Comparison of ENCODE assay signal across 1 cellular context in the genomic region with DNA sequence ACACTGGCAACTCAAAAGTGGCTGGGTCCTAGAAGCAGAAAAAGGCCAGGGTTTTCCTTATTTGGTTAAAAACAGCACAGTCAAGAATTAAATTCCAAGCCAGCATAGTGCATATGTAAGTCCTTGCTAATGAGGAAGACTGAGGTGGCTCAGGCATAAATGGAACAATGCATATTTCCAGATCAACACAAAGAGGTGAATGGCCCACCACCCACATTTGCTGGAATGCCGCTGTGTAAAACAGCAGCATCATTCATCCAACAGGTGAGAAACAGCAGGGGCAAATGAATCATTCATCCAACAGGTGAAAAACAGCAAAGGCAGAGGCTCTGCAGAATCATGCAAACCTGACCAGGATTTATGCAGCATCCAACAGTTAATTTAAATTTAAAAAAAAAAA.
TF ChIP-seq lines count a peak whose summit lies in the region.

No MANE protein-coding gene starts in this region.

TF ChIP-seq in WTC11, 78 proteins besides CTCF, POLR2A, EP300 and RAD21 (continued from another document and continues in another):
- TF ChIP-seq, protein P1, sequence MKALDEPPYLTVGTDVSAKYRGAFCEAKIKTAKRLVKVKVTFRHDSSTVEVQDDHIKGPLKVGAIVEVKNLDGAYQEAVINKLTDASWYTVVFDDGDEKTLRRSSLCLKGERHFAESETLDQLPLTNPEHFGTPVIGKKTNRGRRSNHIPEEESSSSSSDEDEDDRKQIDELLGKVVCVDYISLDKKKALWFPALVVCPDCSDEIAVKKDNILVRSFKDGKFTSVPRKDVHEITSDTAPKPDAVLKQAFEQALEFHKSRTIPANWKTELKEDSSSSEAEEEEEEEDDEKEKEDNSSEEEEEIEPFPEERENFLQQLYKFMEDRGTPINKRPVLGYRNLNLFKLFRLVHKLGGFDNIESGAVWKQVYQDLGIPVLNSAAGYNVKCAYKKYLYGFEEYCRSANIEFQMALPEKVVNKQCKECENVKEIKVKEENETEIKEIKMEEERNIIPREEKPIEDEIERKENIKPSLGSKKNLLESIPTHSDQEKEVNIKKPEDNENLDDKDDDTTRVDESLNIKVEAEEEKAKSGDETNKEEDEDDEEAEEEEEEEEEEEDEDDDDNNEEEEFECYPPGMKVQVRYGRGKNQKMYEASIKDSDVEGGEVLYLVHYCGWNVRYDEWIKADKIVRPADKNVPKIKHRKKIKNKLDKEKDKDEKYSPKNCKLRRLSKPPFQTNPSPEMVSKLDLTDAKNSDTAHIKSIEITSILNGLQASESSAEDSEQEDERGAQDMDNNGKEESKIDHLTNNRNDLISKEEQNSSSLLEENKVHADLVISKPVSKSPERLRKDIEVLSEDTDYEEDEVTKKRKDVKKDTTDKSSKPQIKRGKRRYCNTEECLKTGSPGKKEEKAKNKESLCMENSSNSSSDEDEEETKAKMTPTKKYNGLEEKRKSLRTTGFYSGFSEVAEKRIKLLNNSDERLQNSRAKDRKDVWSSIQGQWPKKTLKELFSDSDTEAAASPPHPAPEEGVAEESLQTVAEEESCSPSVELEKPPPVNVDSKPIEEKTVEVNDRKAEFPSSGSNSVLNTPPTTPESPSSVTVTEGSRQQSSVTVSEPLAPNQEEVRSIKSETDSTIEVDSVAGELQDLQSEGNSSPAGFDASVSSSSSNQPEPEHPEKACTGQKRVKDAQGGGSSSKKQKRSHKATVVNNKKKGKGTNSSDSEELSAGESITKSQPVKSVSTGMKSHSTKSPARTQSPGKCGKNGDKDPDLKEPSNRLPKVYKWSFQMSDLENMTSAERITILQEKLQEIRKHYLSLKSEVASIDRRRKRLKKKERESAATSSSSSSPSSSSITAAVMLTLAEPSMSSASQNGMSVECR (CRISPR knock-in tag; IDR thresholded peaks at IDR 0.05; ENCODE audit: borderline replicate concordance) = no peak
- TF ChIP-seq ZNF671 (CRISPR knock-in tag; IDR thresholded peaks at IDR 0.05) (no peak), ZNF423 (CRISPR knock-in tag; IDR thresholded peaks at IDR 0.05) (peak; percentile 80), ATF2 (CRISPR knock-in tag; IDR thresholded peaks at IDR 0.05; ENCODE audit: borderline replicate concordance, low read depth) (no peak), ZNF416 (CRISPR knock-in tag; IDR thresholded peaks at IDR 0.05) (no peak), TEAD4 (CRISPR knock-in tag; IDR thresholded peaks at IDR 0.05) (peak; percentile 90), TP53 (CRISPR knock-in tag; IDR thresholded peaks at IDR 0.05) (no peak), GTF2I (CRISPR knock-in tag; conservative IDR thresholded peaks at IDR 0.05) (no peak), HMGA2 (CRISPR knock-in tag; IDR thresholded peaks at IDR 0.05) (no peak), KAT7 (CRISPR knock-in tag; IDR thresholded peaks at IDR 0.05; ENCODE audit: borderline replicate concordance) (no peak), FOXJ3 (CRISPR knock-in tag; IDR thresholded peaks at IDR 0.05; ENCODE audit: borderline replicate concordance) (peak; percentile 82; the same call in 1 of the 2 replicates), NR1H2 (CRISPR knock-in tag; IDR thresholded peaks at IDR 0.05) (no peak), JAZF1 (CRISPR knock-in tag; IDR thresholded peaks at IDR 0.05) (no peak), ATF3 (CRISPR knock-in tag; conservative IDR thresholded peaks at IDR 0.05) (no peak), ESRRA (CRISPR knock-in tag; IDR thresholded peaks at IDR 0.05; ENCODE audit: borderline replicate concordance) (no peak), SOX15 (CRISPR knock-in tag; IDR thresholded peaks at IDR 0.05) (no peak), USF1 (CRISPR knock-in tag; IDR thresholded peaks at IDR 0.05) (no peak), GABPB1 (CRISPR knock-in tag; IDR thresholded peaks at IDR 0.05) (no peak), JUN (CRISPR knock-in tag; IDR thresholded peaks at IDR 0.05) (no peak), PREB (CRISPR knock-in tag; IDR thresholded peaks at IDR 0.05; ENCODE audit: borderline replicate concordance) (no peak), ERG (CRISPR knock-in tag; IDR thresholded peaks at IDR 0.05) (0 out of 2 replicates have a peak, but pooled peaks have one; percentile 82), MAX (CRISPR knock-in tag; IDR thresholded peaks at IDR 0.05) (no peak), SP1 (CRISPR knock-in tag; conservative IDR thresholded peaks at IDR 0.05) (peak; percentile 50; the same call in 1 of the 2 replicates)
- TF ChIP-seq, protein P2, sequence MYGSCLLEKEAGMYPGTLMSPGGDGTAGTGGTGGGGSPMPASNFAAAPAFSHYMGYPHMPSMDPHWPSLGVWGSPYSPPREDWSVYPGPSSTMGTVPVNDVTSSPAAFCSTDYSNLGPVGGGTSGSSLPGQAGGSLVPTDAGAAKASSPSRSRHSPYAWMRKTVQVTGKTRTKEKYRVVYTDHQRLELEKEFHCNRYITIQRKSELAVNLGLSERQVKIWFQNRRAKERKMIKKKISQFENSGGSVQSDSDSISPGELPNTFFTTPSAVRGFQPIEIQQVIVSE (CRISPR knock-in tag; IDR thresholded peaks at IDR 0.05; ENCODE audit: borderline replicate concordance) = no peak
- TF ChIP-seq, protein P3, sequence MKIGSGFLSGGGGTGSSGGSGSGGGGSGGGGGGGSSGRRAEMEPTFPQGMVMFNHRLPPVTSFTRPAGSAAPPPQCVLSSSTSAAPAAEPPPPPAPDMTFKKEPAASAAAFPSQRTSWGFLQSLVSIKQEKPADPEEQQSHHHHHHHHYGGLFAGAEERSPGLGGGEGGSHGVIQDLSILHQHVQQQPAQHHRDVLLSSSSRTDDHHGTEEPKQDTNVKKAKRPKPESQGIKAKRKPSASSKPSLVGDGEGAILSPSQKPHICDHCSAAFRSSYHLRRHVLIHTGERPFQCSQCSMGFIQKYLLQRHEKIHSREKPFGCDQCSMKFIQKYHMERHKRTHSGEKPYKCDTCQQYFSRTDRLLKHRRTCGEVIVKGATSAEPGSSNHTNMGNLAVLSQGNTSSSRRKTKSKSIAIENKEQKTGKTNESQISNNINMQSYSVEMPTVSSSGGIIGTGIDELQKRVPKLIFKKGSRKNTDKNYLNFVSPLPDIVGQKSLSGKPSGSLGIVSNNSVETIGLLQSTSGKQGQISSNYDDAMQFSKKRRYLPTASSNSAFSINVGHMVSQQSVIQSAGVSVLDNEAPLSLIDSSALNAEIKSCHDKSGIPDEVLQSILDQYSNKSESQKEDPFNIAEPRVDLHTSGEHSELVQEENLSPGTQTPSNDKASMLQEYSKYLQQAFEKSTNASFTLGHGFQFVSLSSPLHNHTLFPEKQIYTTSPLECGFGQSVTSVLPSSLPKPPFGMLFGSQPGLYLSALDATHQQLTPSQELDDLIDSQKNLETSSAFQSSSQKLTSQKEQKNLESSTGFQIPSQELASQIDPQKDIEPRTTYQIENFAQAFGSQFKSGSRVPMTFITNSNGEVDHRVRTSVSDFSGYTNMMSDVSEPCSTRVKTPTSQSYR (CRISPR knock-in tag; IDR thresholded peaks at IDR 0.05) = no peak
- TF ChIP-seq, protein P4, sequence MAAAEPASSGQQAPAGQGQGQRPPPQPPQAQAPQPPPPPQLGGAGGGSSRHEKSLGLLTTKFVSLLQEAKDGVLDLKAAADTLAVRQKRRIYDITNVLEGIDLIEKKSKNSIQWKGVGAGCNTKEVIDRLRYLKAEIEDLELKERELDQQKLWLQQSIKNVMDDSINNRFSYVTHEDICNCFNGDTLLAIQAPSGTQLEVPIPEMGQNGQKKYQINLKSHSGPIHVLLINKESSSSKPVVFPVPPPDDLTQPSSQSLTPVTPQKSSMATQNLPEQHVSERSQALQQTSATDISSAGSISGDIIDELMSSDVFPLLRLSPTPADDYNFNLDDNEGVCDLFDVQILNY (CRISPR knock-in tag; IDR thresholded peaks at IDR 0.05) = no peak
- TF ChIP-seq, protein P5, sequence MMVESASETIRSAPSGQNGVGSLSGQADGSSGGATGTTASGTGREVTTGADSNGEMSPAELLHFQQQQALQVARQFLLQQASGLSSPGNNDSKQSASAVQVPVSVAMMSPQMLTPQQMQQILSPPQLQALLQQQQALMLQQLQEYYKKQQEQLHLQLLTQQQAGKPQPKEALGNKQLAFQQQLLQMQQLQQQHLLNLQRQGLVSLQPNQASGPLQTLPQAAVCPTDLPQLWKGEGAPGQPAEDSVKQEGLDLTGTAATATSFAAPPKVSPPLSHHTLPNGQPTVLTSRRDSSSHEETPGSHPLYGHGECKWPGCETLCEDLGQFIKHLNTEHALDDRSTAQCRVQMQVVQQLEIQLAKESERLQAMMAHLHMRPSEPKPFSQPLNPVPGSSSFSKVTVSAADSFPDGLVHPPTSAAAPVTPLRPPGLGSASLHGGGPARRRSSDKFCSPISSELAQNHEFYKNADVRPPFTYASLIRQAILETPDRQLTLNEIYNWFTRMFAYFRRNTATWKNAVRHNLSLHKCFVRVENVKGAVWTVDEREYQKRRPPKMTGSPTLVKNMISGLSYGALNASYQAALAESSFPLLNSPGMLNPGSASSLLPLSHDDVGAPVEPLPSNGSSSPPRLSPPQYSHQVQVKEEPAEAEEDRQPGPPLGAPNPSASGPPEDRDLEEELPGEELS (CRISPR knock-in tag; IDR thresholded peaks at IDR 0.05) = peak; percentile 88; the same call in 1 of the 2 replicates
- TF ChIP-seq, protein P6, sequence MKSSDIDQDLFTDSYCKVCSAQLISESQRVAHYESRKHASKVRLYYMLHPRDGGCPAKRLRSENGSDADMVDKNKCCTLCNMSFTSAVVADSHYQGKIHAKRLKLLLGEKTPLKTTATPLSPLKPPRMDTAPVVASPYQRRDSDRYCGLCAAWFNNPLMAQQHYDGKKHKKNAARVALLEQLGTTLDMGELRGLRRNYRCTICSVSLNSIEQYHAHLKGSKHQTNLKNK (CRISPR knock-in tag; IDR thresholded peaks at IDR 0.05) = 0 out of 2 replicates have a peak, but pooled peaks have one; percentile 59
- TF ChIP-seq, protein P7, sequence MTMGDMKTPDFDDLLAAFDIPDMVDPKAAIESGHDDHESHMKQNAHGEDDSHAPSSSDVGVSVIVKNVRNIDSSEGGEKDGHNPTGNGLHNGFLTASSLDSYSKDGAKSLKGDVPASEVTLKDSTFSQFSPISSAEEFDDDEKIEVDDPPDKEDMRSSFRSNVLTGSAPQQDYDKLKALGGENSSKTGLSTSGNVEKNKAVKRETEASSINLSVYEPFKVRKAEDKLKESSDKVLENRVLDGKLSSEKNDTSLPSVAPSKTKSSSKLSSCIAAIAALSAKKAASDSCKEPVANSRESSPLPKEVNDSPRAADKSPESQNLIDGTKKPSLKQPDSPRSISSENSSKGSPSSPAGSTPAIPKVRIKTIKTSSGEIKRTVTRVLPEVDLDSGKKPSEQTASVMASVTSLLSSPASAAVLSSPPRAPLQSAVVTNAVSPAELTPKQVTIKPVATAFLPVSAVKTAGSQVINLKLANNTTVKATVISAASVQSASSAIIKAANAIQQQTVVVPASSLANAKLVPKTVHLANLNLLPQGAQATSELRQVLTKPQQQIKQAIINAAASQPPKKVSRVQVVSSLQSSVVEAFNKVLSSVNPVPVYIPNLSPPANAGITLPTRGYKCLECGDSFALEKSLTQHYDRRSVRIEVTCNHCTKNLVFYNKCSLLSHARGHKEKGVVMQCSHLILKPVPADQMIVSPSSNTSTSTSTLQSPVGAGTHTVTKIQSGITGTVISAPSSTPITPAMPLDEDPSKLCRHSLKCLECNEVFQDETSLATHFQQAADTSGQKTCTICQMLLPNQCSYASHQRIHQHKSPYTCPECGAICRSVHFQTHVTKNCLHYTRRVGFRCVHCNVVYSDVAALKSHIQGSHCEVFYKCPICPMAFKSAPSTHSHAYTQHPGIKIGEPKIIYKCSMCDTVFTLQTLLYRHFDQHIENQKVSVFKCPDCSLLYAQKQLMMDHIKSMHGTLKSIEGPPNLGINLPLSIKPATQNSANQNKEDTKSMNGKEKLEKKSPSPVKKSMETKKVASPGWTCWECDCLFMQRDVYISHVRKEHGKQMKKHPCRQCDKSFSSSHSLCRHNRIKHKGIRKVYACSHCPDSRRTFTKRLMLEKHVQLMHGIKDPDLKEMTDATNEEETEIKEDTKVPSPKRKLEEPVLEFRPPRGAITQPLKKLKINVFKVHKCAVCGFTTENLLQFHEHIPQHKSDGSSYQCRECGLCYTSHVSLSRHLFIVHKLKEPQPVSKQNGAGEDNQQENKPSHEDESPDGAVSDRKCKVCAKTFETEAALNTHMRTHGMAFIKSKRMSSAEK (CRISPR knock-in tag; IDR thresholded peaks at IDR 0.05; ENCODE audit: borderline replicate concordance) = peak; percentile 86; the same call in 1 of the 2 replicates
